ENCODE assay signal across 14 cellular contexts in the genomic region with DNA sequence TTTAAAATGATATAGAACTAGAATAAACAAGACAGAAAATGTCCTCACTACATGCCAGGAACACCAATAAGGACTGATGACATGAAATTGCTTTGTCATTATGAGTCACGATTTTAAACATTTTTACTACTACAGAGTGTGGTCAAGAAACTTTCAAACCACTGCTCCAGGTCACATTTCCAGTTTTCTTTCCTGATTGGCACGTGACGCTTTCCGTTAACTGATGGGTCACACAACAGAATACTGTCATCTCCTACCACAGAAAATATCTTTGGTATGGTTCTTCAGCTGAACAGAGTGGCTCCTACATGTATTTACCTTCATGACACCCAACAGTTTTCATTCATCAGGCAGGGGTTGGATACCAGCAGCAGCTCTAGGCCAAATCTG.
A peak's percentile ranks its signal among the peaks of the same experiment; 100 is the strongest.
DNase-seq lines count a peak whose midpoint lies in the region; ATAC-seq and TF ChIP-seq lines count a peak whose summit lies in the region.
"Had no signal": no experiment of that assay in that cellular context is flagged by ENCODE, and none has a peak within 500 bp of the region (broad histone marks: within the 10 kb centered on the region; RNA-seq: fewer than 3 reads in every experiment).

No MANE protein-coding gene starts in this region.

- H3K27me3 ChIP-seq in PC-9 (ENCODE audit: insufficient read depth, low read depth) (no peaks in the 10 kb centered on the region), transverse colon (no peaks in the 10 kb centered on the region)
- H3K27me3 ChIP-seq: sigmoid colon had no signal

- H3K4me1 ChIP-seq in PC-9 (replicated peaks; ENCODE audit: insufficient read depth) (peaks cover 29% of the 10 kb centered on the region), transverse colon (peaks cover 0 to 18% (median 7%) of the 10 kb centered on the region in 4 donors)
- H3K4me1 ChIP-seq: sigmoid colon had no signal

- no peaks in the 10 kb centered on the region for H3K9me3 Mint-ChIP-seq in activated naive CD8-positive, alpha-beta T cell treated with anti-CD3 and anti-CD28 coated beads, Interleukin-2, amount 50 U/mL, for 24 hours
- H3K9me3 Mint-ChIP-seq in activated naive CD8-positive, alpha-beta T cell treated with anti-CD3 and anti-CD28 coated beads for 36 hours: no peaks in the 10 kb centered on the region
- H3K9me3 Mint-ChIP-seq: central memory CD8-positive, alpha-beta T cell had no signal

- TF ChIP-seq POLR2A in transverse colon (IDR thresholded peaks at IDR 0.05): no peak

- no peak for TF ChIP-seq EP300 in transverse colon (IDR thresholded peaks at IDR 0.05; ENCODE audit: low read depth)

- no TSS peak for BruUV-seq in PC-9 (replicated peaks; lab: Mats Ljungman, UMichigan)

- CTCF ChIA-PET in PC-9 (lab: Charles Lee): interaction anchor here (0.6 kb wide), 1 partner anchor 239 kb away, joined by 3 read pairs; no protein-coding TSS in a partner anchor

- H3K27me3 Mint-ChIP-seq in activated naive CD8-positive, alpha-beta T cell treated with anti-CD3 and anti-CD28 coated beads, Interleukin-2, amount 50 U/mL, for 24 hours: no peaks in the 10 kb centered on the region
- no peaks in the 10 kb centered on the region for H3K27me3 Mint-ChIP-seq in activated naive CD8-positive, alpha-beta T cell treated with anti-CD3 and anti-CD28 coated beads for 36 hours
- H3K27me3 Mint-ChIP-seq: B cell; central memory CD8-positive, alpha-beta T cell had no signal

- no peak overlapping the region for H3K4me3 Mint-ChIP-seq in activated naive CD8-positive, alpha-beta T cell treated with anti-CD3 and anti-CD28 coated beads, Interleukin-2, amount 50 U/mL, for 24 hours
- no peak overlapping the region for H3K4me3 Mint-ChIP-seq in activated naive CD8-positive, alpha-beta T cell treated with anti-CD3 and anti-CD28 coated beads for 36 hours
- H3K4me3 Mint-ChIP-seq: B cell; central memory CD8-positive, alpha-beta T cell had no signal

- peaks cover 4% of the 10 kb centered on the region for H3K4me1 Mint-ChIP-seq in activated naive CD8-positive, alpha-beta T cell treated with anti-CD3 and anti-CD28 coated beads, Interleukin-2, amount 50 U/mL, for 24 hours
- H3K4me1 Mint-ChIP-seq in activated naive CD8-positive, alpha-beta T cell treated with anti-CD3 and anti-CD28 coated beads for 36 hours: peaks cover 6% of the 10 kb centered on the region
- H3K4me1 Mint-ChIP-seq: B cell had no signal

- in situ Hi-C loops in transverse colon (cut with MboI; ENCODE audit: low pct_ligation_motif_present in 1 of 4, low pct_unique_long_range_greater_than_20kb in 1 of 4, low sequenced_read_pairs in 3 of 4): no loop called here

- H3F3A ChIP-seq in PC-9 (ENCODE audit: insufficient read depth, low read depth): peaks cover 29% of the 10 kb centered on the region

- no peaks in the 10 kb centered on the region for H3K9me2 ChIP-seq in PC-9 (ENCODE audit: insufficient read depth)

- H3K4me3 ChIP-seq in PC-9: no peak overlapping the region
- H3K4me3 ChIP-seq in transverse colon: no peak overlapping the region
- H3K4me3 ChIP-seq: sigmoid colon had no signal

- intact Hi-C loops in PC-9 (cut with micrococcal nuclease; ENCODE audit: unreplicated experiment) (no loop called here), transverse colon (cut with DNase I; ENCODE audit: low total_unique reads) (no loop called here)

- H2AFZ ChIP-seq in PC-9: peak overlapping the region; percentile 37; the same call in 1 of the 2 replicates

- POLR2A ChIA-PET in PC-9 (lab: Charles Lee; ENCODE audit: unreplicated experiment): interaction anchor here (0.6 kb wide), 1 partner anchor 12 kb away, joined by 7 read pairs; no protein-coding TSS in a partner anchor

- no peak overlapping the region for H3K27ac Mint-ChIP-seq in activated naive CD8-positive, alpha-beta T cell treated with anti-CD3 and anti-CD28 coated beads, Interleukin-2, amount 50 U/mL, for 24 hours
- no peak overlapping the region for H3K27ac Mint-ChIP-seq in activated naive CD8-positive, alpha-beta T cell treated with anti-CD3 and anti-CD28 coated beads for 36 hours
- H3K27ac Mint-ChIP-seq: B cell had no signal

- H3K79me2 ChIP-seq in PC-9 (ENCODE audit: low read depth): peaks cover 33% of the 10 kb centered on the region

- H4K20me1 ChIP-seq in PC-9 (ENCODE audit: insufficient read depth): no peaks in the 10 kb centered on the region

- no peak for DNase-seq in activated naive CD8-positive, alpha-beta T cell treated with anti-CD3 and anti-CD28 coated beads, Interleukin-2, amount 50 U/mL, for 24 hours
- no peak for DNase-seq in activated naive CD8-positive, alpha-beta T cell treated with anti-CD3 and anti-CD28 coated beads for 36 hours
- peak; percentile 41 to 81 for DNase-seq in PC-9
- no peak for DNase-seq in transverse colon
- no peak for DNase-seq in NCI-H2227 (lab: John Stamatoyannopoulos, UW; ENCODE audit: unreplicated experiment)
- DNase-seq: activated T-cell treated with anti-CD3 and anti-CD28 coated beads, Interleukin-2, amount 50 U/mL, for 48 hours; NCI-H146; sigmoid colon; T1000 had no signal

- peak overlapping the region; percentile 97 for H3K27ac ChIP-seq in PC-9
- peak overlapping the region; percentile 29 to 53 (median 42) for H3K27ac ChIP-seq in transverse colon
- H3K27ac ChIP-seq: sigmoid colon had no signal

- H3K36me3 Mint-ChIP-seq in activated naive CD8-positive, alpha-beta T cell treated with anti-CD3 and anti-CD28 coated beads, Interleukin-2, amount 50 U/mL, for 24 hours (ENCODE audit: low read depth): peaks cover 39% of the 10 kb centered on the region
- peaks cover 19% of the 10 kb centered on the region for H3K36me3 Mint-ChIP-seq in activated naive CD8-positive, alpha-beta T cell treated with anti-CD3 and anti-CD28 coated beads for 36 hours

- peak overlapping the region; percentile 64 for H3K4me2 ChIP-seq in PC-9

- TF ChIP-seq CTCF in PC-9 (conservative IDR thresholded peaks at IDR 0.05) (no peak), transverse colon (IDR thresholded peaks at IDR 0.05) (no peak)

- peaks cover 16% of the 10 kb centered on the region for H3K36me3 ChIP-seq in PC-9 (ENCODE audit: low read depth)
- peaks cover 0 to 18% (median 0%) of the 10 kb centered on the region in 4 donors for H3K36me3 ChIP-seq in transverse colon

- H3K9me3 ChIP-seq in PC-9 (ENCODE audit: insufficient read depth, low read depth): no peaks in the 10 kb centered on the region
- H3K9me3 ChIP-seq in transverse colon: no peaks in the 10 kb centered on the region
- H3K9me3 ChIP-seq: sigmoid colon had no signal

- WGBS in transverse colon (ENCODE audit: low coverage in 1 of 2), 2 donors: 58 to 71% methylated on average over 4 of the region's 4 CpGs

- ATAC-seq in activated naive CD8-positive, alpha-beta T cell treated with anti-CD3 and anti-CD28 coated beads, Interleukin-2, amount 50 U/mL, for 24 hours: peak; percentile 33
- ATAC-seq in esophagus mucosa (peak; percentile 26), GM18907 (IDR thresholded peaks at IDR 0.05; ENCODE audit: unreplicated experiment) (no peak), HG03432 (IDR thresholded peaks at IDR 0.05; ENCODE audit: unreplicated experiment) (no peak)

Comparison
In these comparisons a context has a peak if more than half of its experiments do, and no peak if none do; other contexts are left out.
1. ATAC-seq: peak in activated naive CD8-positive, alpha-beta T cell treated with anti-CD3 and anti-CD28 coated beads, Interleukin-2, amount 50 U/mL, for 24 hours (single experiment) and esophagus mucosa (single experiment); none in GM18907 (single experiment) and HG03432 (single experiment).
2. DNase-seq: peak in PC-9 (2 of 2); none in activated naive CD8-positive, alpha-beta T cell treated with anti-CD3 and anti-CD28 coated beads, Interleukin-2, amount 50 U/mL, for 24 hours (single experiment), activated naive CD8-positive, alpha-beta T cell treated with anti-CD3 and anti-CD28 coated beads for 36 hours (single experiment), transverse colon (single experiment) and NCI-H2227 (single experiment).